Comparison of ENCODE assay signal across 17 cellular contexts in the genomic region with DNA sequence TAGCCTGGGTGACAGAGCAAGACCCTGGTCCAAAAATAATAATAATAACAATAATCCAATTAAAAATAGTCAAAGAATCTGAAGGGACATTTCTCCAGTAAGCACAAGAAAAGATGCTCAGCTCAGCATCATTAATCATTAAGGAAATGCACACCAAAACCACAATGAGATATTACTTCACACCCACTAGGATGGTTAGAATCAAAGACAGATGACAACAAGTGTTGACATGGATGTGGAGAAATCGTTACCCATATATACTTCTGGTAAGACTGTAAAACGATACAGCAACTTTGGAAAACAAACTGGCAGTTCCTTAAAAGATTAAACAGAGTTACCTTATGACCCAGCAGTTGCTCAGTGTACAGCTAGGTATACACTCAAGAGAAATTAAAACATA. TPM values are rescaled to one million over a fixed set of nuclear protein-coding genes. Genes with fewer than 3 reads are reported as not detected.
DNase-seq lines count a peak whose midpoint lies in the region; ATAC-seq and TF ChIP-seq lines count a peak whose summit lies in the region.
"Had no signal": no experiment of that assay in that cellular context is flagged by ENCODE, and none has a peak within 500 bp of the region (broad histone marks: within the 10 kb centered on the region; RNA-seq: fewer than 3 reads in every experiment).

No MANE protein-coding gene starts in this region.

- H3K4me3 ChIP-seq in AG10803 (ENCODE audit: low read length) (no peak overlapping the region), MM.1S (ENCODE audit: low read length) (no peak overlapping the region)
- H3K4me3 ChIP-seq: BLaER1 had no signal

- TF ChIP-seq CTCF in AG10803 (conservative IDR thresholded peaks at IDR 0.05; ENCODE audit: low read length) = no peak
- no peak for TF ChIP-seq CTCF in H9 (conservative IDR thresholded peaks at IDR 0.05)
- no peak for TF ChIP-seq CTCF in MM.1S (IDR thresholded peaks at IDR 0.05; ENCODE audit: low read length)

- intact Hi-C loops in posterior cingulate gyrus (cut with DNase I) = no loop called here

- H3K4ac ChIP-seq in H9 (ENCODE audit: low read depth, low read length) = no peak overlapping the region

- no peak overlapping the region for H2BK5ac ChIP-seq in H9 (ENCODE audit: insufficient read length, low read length)

- no peak overlapping the region for H3T11ph ChIP-seq in H9 (ENCODE audit: low read length)

- no peaks in the 10 kb centered on the region for H3K36me3 ChIP-seq in MM.1S (replicated peaks; ENCODE audit: insufficient read depth, low read length)

- H3K36me3 Mint-ChIP-seq in T-helper 17 cell (ENCODE audit: low read depth) (peaks cover 6% of the 10 kb centered on the region), H9 (ENCODE audit: insufficient read depth in 1 of 3, low read depth in 3 of 3) (peaks cover 5 to 26% (median 21%) of the 10 kb centered on the region in 3 experiments; a peak in 6 of 7 replicates)
- H3K36me3 Mint-ChIP-seq in natural killer cell treated with Interleukin-12 subunit alpha and Interleukin-12 subunit beta and Interleukin-15 and Interleukin-18, amount 100 ng/mL, for 72 hours = peaks cover 12% of the 10 kb centered on the region

- no CpG with 5 or more reads among the region's 2 CpGs for WGBS in H9 (ENCODE audit: extremely low coverage, insufficient read length, low lambda C conversion rate)

- H3K27me3 Mint-ChIP-seq in T-helper 17 cell (no peaks in the 10 kb centered on the region), H9 (ENCODE audit: low read depth) (no peaks in the 10 kb centered on the region)
- no peaks in the 10 kb centered on the region for H3K27me3 Mint-ChIP-seq in natural killer cell treated with Interleukin-12 subunit alpha and Interleukin-12 subunit beta and Interleukin-15 and Interleukin-18, amount 100 ng/mL, for 72 hours
- H3K27me3 Mint-ChIP-seq: B cell; CD4-positive, CD25-positive, alpha-beta regulatory T cell had no signal

- H3K23ac ChIP-seq in H9 (ENCODE audit: insufficient read length, low read depth, low read length) = no peak overlapping the region

- no peak overlapping the region for H2AFZ ChIP-seq in H9 (ENCODE audit: low read length)
- no peak overlapping the region for H2AFZ ChIP-seq in MM.1S (ENCODE audit: low read length)

- no peaks in the 10 kb centered on the region for H3K9me3 Mint-ChIP-seq in natural killer cell treated with Interleukin-12 subunit alpha and Interleukin-12 subunit beta and Interleukin-15 and Interleukin-18, amount 100 ng/mL, for 72 hours
- H3K9me3 Mint-ChIP-seq in H9 = no peaks in the 10 kb centered on the region
- H3K9me3 Mint-ChIP-seq: CD4-positive, CD25-positive, alpha-beta regulatory T cell; CD8-positive, alpha-beta T cell had no signal

- no peak overlapping the region for H3K14ac ChIP-seq in H9 (ENCODE audit: insufficient read depth, low read length)

- no peak overlapping the region for H4K8ac ChIP-seq in H9 (replicated peaks; ENCODE audit: insufficient read length, low read depth, low read length)

- H3K9ac ChIP-seq in H9 (ENCODE audit: extremely low read depth, insufficient read length, low read length) (no peak overlapping the region), MM.1S (ENCODE audit: low read length) (no peak overlapping the region)
- H3K9ac ChIP-seq: BLaER1 had no signal

- H4K5ac ChIP-seq in H9 (ENCODE audit: insufficient read length, low read depth, low read length) = no peak overlapping the region

- H4K20me1 ChIP-seq in H9 (ENCODE audit: control insufficient read depth, insufficient read depth, insufficient read length) (no peaks in the 10 kb centered on the region), MM.1S (ENCODE audit: insufficient read depth, low read length) (no peaks in the 10 kb centered on the region)
- H4K20me1 ChIP-seq: BLaER1 had no signal

- H3K4me1 Mint-ChIP-seq in T-helper 17 cell (peaks cover 3% of the 10 kb centered on the region), H9 (peaks cover 0 to 3% of the 10 kb centered on the region in 2 experiments; a peak in 2 of 4 replicates)
- peaks cover 8 to 9% of the 10 kb centered on the region in 2 donors for H3K4me1 Mint-ChIP-seq in natural killer cell treated with Interleukin-12 subunit alpha and Interleukin-12 subunit beta and Interleukin-15 and Interleukin-18, amount 100 ng/mL, for 72 hours (ENCODE audit: low read depth in 2 of 2)

- H2BK20ac ChIP-seq in H9 (ENCODE audit: low read depth, low read length, poor library complexity, severe bottlenecking) = no peak overlapping the region

- H2BK12ac ChIP-seq in H9 (ENCODE audit: insufficient read length, low read depth, low read length) = no peak overlapping the region

- no peak overlapping the region for H3K18ac ChIP-seq in H9 (ENCODE audit: insufficient read length, low read depth, low read length)

- no peak overlapping the region for H2AK5ac ChIP-seq in H9 (ENCODE audit: insufficient read length, low read length)

- no peak overlapping the region for H2BK15ac ChIP-seq in H9 (ENCODE audit: low read depth, low read length)

- peak overlapping the region; percentile 1 for H3K27ac Mint-ChIP-seq in T-helper 17 cell
- no peak overlapping the region for H3K27ac Mint-ChIP-seq in natural killer cell treated with Interleukin-12 subunit alpha and Interleukin-12 subunit beta and Interleukin-15 and Interleukin-18, amount 100 ng/mL, for 72 hours
- no peak overlapping the region for H3K27ac Mint-ChIP-seq in H9
- H3K27ac Mint-ChIP-seq: B cell; CD4-positive, CD25-positive, alpha-beta regulatory T cell; CD8-positive, alpha-beta T cell had no signal

- no peak overlapping the region for H4K91ac ChIP-seq in H9 (ENCODE audit: insufficient read length, low read depth, low read length)

- H3K9me3 ChIP-seq in T-helper 17 cell (ENCODE audit: control insufficient read depth, low read length, poor library complexity, severe bottlenecking) (no peaks in the 10 kb centered on the region), H9 (ENCODE audit: control insufficient read depth, low read depth, low read length) (no peaks in the 10 kb centered on the region), MM.1S (replicated peaks; ENCODE audit: insufficient read depth, low read length) (no peaks in the 10 kb centered on the region)
- H3K9me3 ChIP-seq: BLaER1, Caco-2 had no signal

- no peak for ATAC-seq in T-helper 17 cell
- peak; percentile 57 to 66 for ATAC-seq in natural killer cell treated with Interleukin-12 subunit alpha and Interleukin-12 subunit beta and Interleukin-15 and Interleukin-18, amount 100 ng/mL, for 72 hours
- ATAC-seq: CD8-positive, alpha-beta T cell had no signal

- DNase-seq in AG10803 (ENCODE audit: low read depth) (peak; percentile 35), T-helper 17 cell (no peak), fibroblast of gingiva (ENCODE audit: low read depth) (peak; percentile 17), H9 (no peak), posterior cingulate gyrus (no peak), MM.1S (no peak)
- no peak for DNase-seq in natural killer cell treated with Interleukin-12 subunit alpha and Interleukin-12 subunit beta and Interleukin-15 and Interleukin-18, amount 100 ng/mL, for 72 hours (ENCODE audit: low spot score)
- DNase-seq: Caco-2; CD4-positive, CD25-positive, alpha-beta regulatory T cell; CD8-positive, alpha-beta T cell; DMS153; DND-41; GOT3; HCEC 1CT had no signal

- no peak overlapping the region for H3K56ac ChIP-seq in H9 (ENCODE audit: insufficient read length, low read depth, low read length)

- H3K27ac ChIP-seq in H9 (ENCODE audit: insufficient read length, low read depth, low read length) (no peak overlapping the region), MM.1S (ENCODE audit: low read length) (no peak overlapping the region)
- H3K27ac ChIP-seq: BLaER1, C4-2B had no signal

- no peaks in the 10 kb centered on the region for H3K9me2 ChIP-seq in MM.1S (replicated peaks; ENCODE audit: insufficient read depth, low read length)

- no peaks in the 10 kb centered on the region for H3K79me2 ChIP-seq in H9 (ENCODE audit: insufficient read depth, low read length)
- no peaks in the 10 kb centered on the region for H3K79me2 ChIP-seq in MM.1S (ENCODE audit: low read length)

- H3K4me1 ChIP-seq in H9 (ENCODE audit: insufficient read depth, low read length) = no peaks in the 10 kb centered on the region
- H3K4me1 ChIP-seq in MM.1S (ENCODE audit: low read length) = no peaks in the 10 kb centered on the region
- H3K4me1 ChIP-seq: Caco-2 had no signal

- no peak overlapping the region for H3K4me3 Mint-ChIP-seq in T-helper 17 cell
- no peak overlapping the region for H3K4me3 Mint-ChIP-seq in natural killer cell treated with Interleukin-12 subunit alpha and Interleukin-12 subunit beta and Interleukin-15 and Interleukin-18, amount 100 ng/mL, for 72 hours
- H3K4me3 Mint-ChIP-seq in H9 = no peak overlapping the region
- H3K4me3 Mint-ChIP-seq: B cell; CD4-positive, CD25-positive, alpha-beta regulatory T cell; CD8-positive, alpha-beta T cell had no signal

- H3K23me2 ChIP-seq in H9 (ENCODE audit: insufficient read length, low read depth, low read length, poor library complexity, severe bottlenecking) = no peaks in the 10 kb centered on the region

- H3K79me1 ChIP-seq in H9 (ENCODE audit: insufficient read depth, low read depth, low read length, poor library complexity, severe bottlenecking) = no peaks in the 10 kb centered on the region

- no peaks in the 10 kb centered on the region for H3K27me3 ChIP-seq in H9 (ENCODE audit: insufficient read depth, low read length)
- no peaks in the 10 kb centered on the region for H3K27me3 ChIP-seq in MM.1S (replicated peaks; ENCODE audit: insufficient read depth, low read length)
- H3K27me3 ChIP-seq: BLaER1 had no signal

- H3F3A ChIP-seq in MM.1S (ENCODE audit: insufficient read depth, low read length) = peaks cover 8% of the 10 kb centered on the region

- H3K4me2 ChIP-seq in H9 (ENCODE audit: insufficient read depth, insufficient read length, low read length) = no peak overlapping the region
- H3K4me2 ChIP-seq in MM.1S (ENCODE audit: low read depth, low read length) = no peak overlapping the region
- H3K4me2 ChIP-seq: BLaER1 had no signal

- H2BK120ac ChIP-seq in H9 (ENCODE audit: low read depth, low read length, poor library complexity, severe bottlenecking) = no peak overlapping the region

RNA-seq across cellular contexts. Expression of a gene that starts 5.3 kb away (rescaled TPM):
- total RNA-seq in T-helper 17 cell (10 to 100 TPM; 18.8 to 23.6 TPM), H9 (2021) (86.9 and 88.0 TPM in 2 replicates)
- 100 to 1,000 TPM in 1 of 2 donors, 10 to 100 TPM in 1; 74.9 to 185 TPM for total RNA-seq in natural killer cell treated with Interleukin-12 subunit alpha and Interleukin-12 subunit beta and Interleukin-15 and Interleukin-18, amount 100 ng/mL, for 72 hours

RNA-seq across cellular contexts. Expression of a gene that starts 11.3 kb away (rescaled TPM):
- total RNA-seq in T-helper 17 cell = 10 to 100 TPM; 19.1 to 20.4 TPM
- 10 to 100 TPM; 23.7 to 24.5 TPM for total RNA-seq in natural killer cell treated with Interleukin-12 subunit alpha and Interleukin-12 subunit beta and Interleukin-15 and Interleukin-18, amount 100 ng/mL, for 72 hours
- 20.3 and 23.4 TPM in 2 replicates for total RNA-seq in H9 (2021)

RNA-seq across cellular contexts. Expression of a gene that starts 12.7 kb away (rescaled TPM):
- total RNA-seq in T-helper 17 cell (100 to 1,000 TPM; 222 to 238 TPM), H9 (2021) (407 and 409 TPM in 2 replicates)
- 100 to 1,000 TPM; 436 to 450 TPM for total RNA-seq in natural killer cell treated with Interleukin-12 subunit alpha and Interleukin-12 subunit beta and Interleukin-15 and Interleukin-18, amount 100 ng/mL, for 72 hours

RNA-seq across cellular contexts. Expression of a gene that starts 17.9 kb away (rescaled TPM):
- total RNA-seq in T-helper 17 cell (10 to 100 TPM; 41.0 to 44.2 TPM), H9 (2021) (192 and 193 TPM in 2 replicates)
- total RNA-seq in natural killer cell treated with Interleukin-12 subunit alpha and Interleukin-12 subunit beta and Interleukin-15 and Interleukin-18, amount 100 ng/mL, for 72 hours = 100 to 1,000 TPM; 138 to 201 TPM

RNA-seq across cellular contexts. Expression of a gene that starts 30.6 kb away (rescaled TPM):
- total RNA-seq in T-helper 17 cell (10 to 100 TPM in 1 of 2 donors, 1 to 10 TPM in 1; 9.8 to 11.6 TPM), H9 (2021) (5.6 and 6.1 TPM in 2 replicates)
- 10 to 100 TPM; 13.1 to 19.6 TPM for total RNA-seq in natural killer cell treated with Interleukin-12 subunit alpha and Interleukin-12 subunit beta and Interleukin-15 and Interleukin-18, amount 100 ng/mL, for 72 hours

Comparison
In these comparisons a context has a peak if more than half of its experiments do, and no peak if none do; other contexts are left out.
1. DNase-seq: peak in AG10803 (single experiment) and fibroblast of gingiva (single experiment); none in T-helper 17 cell (0 of 3), natural killer cell treated with Interleukin-12 subunit alpha and Interleukin-12 subunit beta and Interleukin-15 and Interleukin-18, amount 100 ng/mL, for 72 hours (single experiment), H9 (single experiment), posterior cingulate gyrus (0 of 10) and MM.1S (single experiment).